ENCODE assay signal across 8 cellular contexts in genomic region chr1:35079003-35079930, GRCh38. TPM values are rescaled to one million over a fixed set of nuclear protein-coding genes. Genes with fewer than 3 reads are reported as not detected.
DNase-seq lines count a peak whose midpoint lies in the region; ATAC-seq and TF ChIP-seq lines count a peak whose summit lies in the region.

ZMYM1 (plus strand) TSS chr1:35079385; CDS start chr1:35093988, 14,603 bp downstream.

- H3K9me3 ChIP-seq in right atrium auricular region = no peaks in the 10 kb centered on the region
- H3K9me3 ChIP-seq in psoas muscle = no peaks in the 10 kb centered on the region

- POLR2A ChIA-PET in T-cell (lab: Charles Lee) = interaction anchor here in 1 of 2 donors (0.6 kb wide), 1 partner anchor 215 kb away, joined by 3 read pairs; no protein-coding TSS in a partner anchor

- H3K27ac ChIP-seq in right atrium auricular region (peak within 1 kb of the TSS; percentile 85 to 88), psoas muscle (peak within 1 kb of the TSS; percentile 81), urinary bladder (ENCODE audit: low read depth) (peak within 1 kb of the TSS; percentile 81)

- H3K27me3 ChIP-seq in right atrium auricular region = no peaks in the 10 kb centered on the region
- H3K27me3 ChIP-seq in psoas muscle (ENCODE audit: insufficient read depth in 3 of 3, low read length in 2 of 3) = no peaks in the 10 kb centered on the region

- H3K27me3 Mint-ChIP-seq in T-cell = peaks cover 8 to 13% of the 10 kb centered on the region in 2 donors

- H3K36me3 ChIP-seq in right atrium auricular region (no peaks in the 10 kb centered on the region), psoas muscle (ENCODE audit: insufficient read depth in 1 of 2, low read depth in 1 of 2) (peaks cover 0 to 5% of the 10 kb centered on the region in 2 donors), urinary bladder (ENCODE audit: insufficient read depth) (peaks cover 2% of the 10 kb centered on the region)

- peak; percentile 95 for DNase-seq in GM12865 (ENCODE audit: low read depth)
- DNase-seq in NCI-H1417 (lab: John Stamatoyannopoulos, UW) = peak; percentile 85 to 90 (median 89)
- DNase-seq in T-cell = peak; percentile 54 to 83 (median 73)
- DNase-seq in amygdala (lab: John Stamatoyannopoulos, UW) = peak; percentile 6 to 86 (median 68)
- DNase-seq in right atrium auricular region (ENCODE audit: low spot score) = peak; percentile 86
- DNase-seq in psoas muscle = peak; percentile 86 to 90

- peak; percentile 93 for ATAC-seq in HG02678 (IDR thresholded peaks at IDR 0.05; ENCODE audit: unreplicated experiment)
- ATAC-seq in T-cell (replicated peaks in 1 of 4) = peak; percentile 91 to 92 (median 91)
- peak; percentile 80 to 94 (median 87) for ATAC-seq in psoas muscle

- TF ChIP-seq CTCF in GM12865 (IDR thresholded peaks at IDR 0.05; ENCODE audit: insufficient read depth, low read depth, low read length, missing control alignments) = no peak
- TF ChIP-seq CTCF in right atrium auricular region (IDR thresholded peaks at IDR 0.05) = no peak
- TF ChIP-seq CTCF in psoas muscle (IDR thresholded peaks at IDR 0.05) = no peak

- H3K4me3 ChIP-seq in GM12865 (ENCODE audit: low read depth, low read length) (peak within 1 kb of the TSS; percentile 74), right atrium auricular region (peak within 1 kb of the TSS; percentile 70 to 78), psoas muscle (peak within 1 kb of the TSS; percentile 73), urinary bladder (ENCODE audit: low read depth, low read length) (peak within 1 kb of the TSS; percentile 73)

- CTCF ChIA-PET in T-cell (lab: Charles Lee) = interaction anchor here (0.6 to 1.3 kb wide), 5 partner anchors 17 to 692 kb away, joined by 3 read pairs; no protein-coding TSS in a partner anchor

- H3K27ac Mint-ChIP-seq in T-cell = peak within 1 kb of the TSS; percentile 99

- H3K9me3 Mint-ChIP-seq in T-cell = no peaks in the 10 kb centered on the region

- H3K4me1 Mint-ChIP-seq in T-cell = peaks cover 39 to 45% (median 42%) of the 10 kb centered on the region in 3 donors

- WGBS in psoas muscle, 3 donors = 0 to 1% (median 1%) methylated on average over 52 of the region's 52 CpGs
- WGBS in urinary bladder = under 1% methylated on average over 52 of the region's 52 CpGs

- peaks cover 13% of the 10 kb centered on the region for H3K36me3 Mint-ChIP-seq in T-cell

- H3K4me3 Mint-ChIP-seq in T-cell = peak within 1 kb of the TSS; percentile 97 to 99 (median 98)

- H3K4me1 ChIP-seq in right atrium auricular region = peaks cover 0 to 13% of the 10 kb centered on the region in 2 donors
- H3K4me1 ChIP-seq in psoas muscle = peaks cover 11% of the 10 kb centered on the region
- no peaks in the 10 kb centered on the region for H3K4me1 ChIP-seq in urinary bladder (ENCODE audit: insufficient read depth)

- intact Hi-C loops in psoas muscle (cut with DNase I) = no loop called here

RNA-seq across cellular contexts. Expression of gene ZMYM1, which starts in this region (rescaled TPM):
- total RNA-seq in T-cell (10 to 100 TPM; 13.7 to 26.5 (median 17.6) TPM), right atrium auricular region (1 to 10 TPM; 3.6 to 4.0 TPM), psoas muscle (1 to 10 TPM; 3.0 to 5.2 (median 3.3) TPM), urinary bladder (61.6 TPM)
- polyA plus RNA-seq in psoas muscle (1 to 10 TPM in 2 of 3 donors, under 1 TPM in 1; 0.90 to 4.3 (median 1.5) TPM), urinary bladder (6.0 TPM)

Comparison
In these comparisons a context has a peak if more than half of its experiments do, and no peak if none do; other contexts are left out.
1. Peak in every context shown above with its lines: DNase-seq, ATAC-seq, H3K4me3 ChIP-seq and H3K27ac ChIP-seq.